11 cellular contexts compared by ENCODE assay signal in genomic region chr7:142248-142955, GRCh38. TPM values are rescaled to one million over a fixed set of nuclear protein-coding genes. Genes with fewer than 3 reads are reported as not detected.
DNase-seq lines count a peak whose midpoint lies in the region; ATAC-seq and TF ChIP-seq lines count a peak whose summit lies in the region.
"Had no signal": no experiment of that assay in that cellular context is flagged by ENCODE, and none has a peak within 500 bp of the region (broad histone marks: within the 10 kb centered on the region; RNA-seq: fewer than 3 reads in every experiment).

No MANE protein-coding gene starts in this region.

- H3K36me3 Mint-ChIP-seq in nephron progenitor cell (ENCODE audit: low read depth) = peaks cover 16% of the 10 kb centered on the region
- H3K36me3 Mint-ChIP-seq in T-helper 2 cell treated with Interferon-gamma antibody and Interleukin-4, amounts not matched to agents 5 μg/mL and 100 μg/mL, for 36 hours (ENCODE audit: low read depth) = peaks cover 5% of the 10 kb centered on the region
- peaks cover 11 to 23% (median 23%) of the 10 kb centered on the region in 3 experiments; a peak in 6 of 7 replicates for H3K36me3 Mint-ChIP-seq in H9 (ENCODE audit: insufficient read depth in 1 of 3, low read depth in 3 of 3)

- intact Hi-C loops in Right ventricle myocardium inferior (cut with DNase I) (no loop called here), cardiac septum (cut with DNase I) (loop anchor here (5.0 kb wide), 1 partner anchor 90 kb away; no protein-coding TSS in a partner anchor)

- no peak overlapping the region for H3K4ac ChIP-seq in H9 (ENCODE audit: low read depth, low read length)

- no peak overlapping the region for H2BK120ac ChIP-seq in H9 (ENCODE audit: low read depth, low read length, poor library complexity, severe bottlenecking)

- no peaks in the 10 kb centered on the region for H3K79me1 ChIP-seq in H9 (ENCODE audit: insufficient read depth, low read depth, low read length, poor library complexity, severe bottlenecking)

- no peak overlapping the region for H3T11ph ChIP-seq in H9 (ENCODE audit: low read length)

- H3K23ac ChIP-seq in H9 (ENCODE audit: insufficient read length, low read depth, low read length) = no peak overlapping the region

- no CpG with 5 or more reads among the region's 13 CpGs for WGBS in H9 (ENCODE audit: extremely low coverage, insufficient read length, low lambda C conversion rate)

- no peak overlapping the region for H3K18ac ChIP-seq in H9 (ENCODE audit: insufficient read length, low read depth, low read length)

- no peak overlapping the region for H2AK5ac ChIP-seq in H9 (ENCODE audit: insufficient read length, low read length)

- H3K27me3 Mint-ChIP-seq in nephron progenitor cell (ENCODE audit: low read depth, poor library complexity) (peaks cover 15% of the 10 kb centered on the region), H9 (ENCODE audit: low read depth) (peaks cover 3% of the 10 kb centered on the region)
- H3K27me3 Mint-ChIP-seq in T-helper 2 cell treated with Interferon-gamma antibody and Interleukin-4, amounts not matched to agents 5 μg/mL and 100 μg/mL, for 36 hours (ENCODE audit: low read depth) = no peaks in the 10 kb centered on the region

- no peak overlapping the region for H2BK5ac ChIP-seq in H9 (ENCODE audit: insufficient read length, low read length)

- peak; percentile 92 for DNase-seq in Right ventricle myocardium inferior (ENCODE audit: missing footprints)
- DNase-seq in cardiac septum (ENCODE audit: low spot score) = no peak
- peak; percentile 50 to 83 for DNase-seq in foreskin fibroblast
- DNase-seq in nephron progenitor cell = no peak
- no peak for DNase-seq in T-helper 2 cell treated with Interferon-gamma antibody and Interleukin-4, amounts not matched to agents 5 μg/mL and 100 μg/mL, for 36 hours (ENCODE audit: low spot score)
- no peak for DNase-seq in COR-L47 (lab: John Stamatoyannopoulos, UW)
- no peak for DNase-seq in H9
- DNase-seq: activated CD8-positive, alpha-beta memory T cell treated with anti-CD3 and anti-CD28 coated beads, Interleukin-2, amount 50 U/mL, for 48 hours; NCI-H2227 treated with DMSO at 0.1 percent for 48 hours had no signal

- peak; percentile 95 for ATAC-seq in Right ventricle myocardium inferior
- no peak for ATAC-seq in GM18505 (IDR thresholded peaks at IDR 0.05; ENCODE audit: unreplicated experiment)

- H2BK12ac ChIP-seq in H9 (ENCODE audit: insufficient read length, low read depth, low read length) = no peak overlapping the region

- no peaks in the 10 kb centered on the region for H3K27me3 ChIP-seq in H9 (ENCODE audit: insufficient read depth, low read length)
- H3K27me3 ChIP-seq: adrenal gland had no signal

- no peak overlapping the region for H2BK15ac ChIP-seq in H9 (ENCODE audit: low read depth, low read length)

- no peak overlapping the region for H3K14ac ChIP-seq in H9 (ENCODE audit: insufficient read depth, low read length)

- H4K20me1 ChIP-seq in H9 (ENCODE audit: control insufficient read depth, insufficient read depth, insufficient read length) = no peaks in the 10 kb centered on the region

- H3K4me3 Mint-ChIP-seq in nephron progenitor cell = no peak overlapping the region
- no peak overlapping the region for H3K4me3 Mint-ChIP-seq in T-helper 2 cell treated with Interferon-gamma antibody and Interleukin-4, amounts not matched to agents 5 μg/mL and 100 μg/mL, for 36 hours
- no peak overlapping the region for H3K4me3 Mint-ChIP-seq in H9

- H2BK20ac ChIP-seq in H9 (ENCODE audit: low read depth, low read length, poor library complexity, severe bottlenecking) = no peak overlapping the region

- no peaks in the 10 kb centered on the region for H3K23me2 ChIP-seq in H9 (ENCODE audit: insufficient read length, low read depth, low read length, poor library complexity, severe bottlenecking)

- H3K56ac ChIP-seq in H9 (ENCODE audit: insufficient read length, low read depth, low read length) = no peak overlapping the region

- H3K9ac ChIP-seq in H9 (ENCODE audit: extremely low read depth, insufficient read length, low read length) = no peak overlapping the region

- H4K5ac ChIP-seq in H9 (ENCODE audit: insufficient read length, low read depth, low read length) = no peak overlapping the region

- H3K4me1 ChIP-seq in H9 (ENCODE audit: insufficient read depth, low read length) = no peaks in the 10 kb centered on the region

- H3K4me2 ChIP-seq in H9 (ENCODE audit: insufficient read depth, insufficient read length, low read length) = no peak overlapping the region

- no peak overlapping the region for H4K8ac ChIP-seq in H9 (replicated peaks; ENCODE audit: insufficient read length, low read depth, low read length)

- no peak overlapping the region for H3K4me3 ChIP-seq in foreskin fibroblast (ENCODE audit: low read depth in 1 of 2, low read length in 2 of 2)
- H3K4me3 ChIP-seq: adrenal gland had no signal

- H3K27ac Mint-ChIP-seq in nephron progenitor cell (peak overlapping the region; percentile 54), H9 (peak overlapping the region in 1 of 3 experiments; percentile 28; a peak in 2 of 7 replicates)
- H3K27ac Mint-ChIP-seq in T-helper 2 cell treated with Interferon-gamma antibody and Interleukin-4, amounts not matched to agents 5 μg/mL and 100 μg/mL, for 36 hours = no peak overlapping the region

- H3K9me3 Mint-ChIP-seq in nephron progenitor cell = no peaks in the 10 kb centered on the region
- H3K9me3 Mint-ChIP-seq in T-helper 2 cell treated with Interferon-gamma antibody and Interleukin-4, amounts not matched to agents 5 μg/mL and 100 μg/mL, for 36 hours = no peaks in the 10 kb centered on the region
- H3K9me3 Mint-ChIP-seq in H9 = no peaks in the 10 kb centered on the region

- H3K79me2 ChIP-seq in H9 (ENCODE audit: insufficient read depth, low read length) = no peaks in the 10 kb centered on the region

- TF ChIP-seq CTCF in foreskin fibroblast (IDR thresholded peaks at IDR 0.05; ENCODE audit: low read depth, low read length) (no peak), nephron progenitor cell (IDR thresholded peaks at IDR 0.05) (no peak), H9 (conservative IDR thresholded peaks at IDR 0.05) (no peak)

- TF ChIP-seq POLR2A in GM18505 (IDR thresholded peaks at IDR 0.05; ENCODE audit: borderline replicate concordance, extremely low read depth, insufficient read depth, insufficient read length) = no peak

- no peaks in the 10 kb centered on the region for H3K9me3 ChIP-seq in H9 (ENCODE audit: control insufficient read depth, low read depth, low read length)
- H3K9me3 ChIP-seq: adrenal gland had no signal

- no peak overlapping the region for H4K91ac ChIP-seq in H9 (ENCODE audit: insufficient read length, low read depth, low read length)

- H3K4me1 Mint-ChIP-seq in nephron progenitor cell (peaks cover 34% of the 10 kb centered on the region), H9 (peaks cover 12 to 14% of the 10 kb centered on the region in 2 experiments)
- no peaks in the 10 kb centered on the region for H3K4me1 Mint-ChIP-seq in T-helper 2 cell treated with Interferon-gamma antibody and Interleukin-4, amounts not matched to agents 5 μg/mL and 100 μg/mL, for 36 hours (ENCODE audit: low read depth)

- H3K27ac ChIP-seq in H9 (ENCODE audit: insufficient read length, low read depth, low read length) = no peak overlapping the region

- H2AFZ ChIP-seq in H9 (ENCODE audit: low read length) = no peak overlapping the region

RNA-seq across cellular contexts. Expression of gene FAM20C, which starts 50.0 kb away (rescaled TPM):
- 26.1 TPM for total RNA-seq in Right ventricle myocardium inferior
- total RNA-seq in cardiac septum = 30.2 TPM
- 57.2 and 62.6 TPM in 2 replicates for total RNA-seq in H9 (2021)

Comparison
In these comparisons a context has a peak if more than half of its experiments do, and no peak if none do; other contexts are left out.
1. DNase-seq: peak in Right ventricle myocardium inferior (single experiment) and foreskin fibroblast (2 of 2); none in cardiac septum (single experiment), nephron progenitor cell (single experiment), T-helper 2 cell treated with Interferon-gamma antibody and Interleukin-4, amounts not matched to agents 5 μg/mL and 100 μg/mL, for 36 hours (single experiment), COR-L47 (single experiment) and H9 (single experiment).